Comparison of ENCODE assay signal across 9 cellular contexts in genomic region chr4:40731792-40732245, GRCh38. TPM values are rescaled to one million over a fixed set of nuclear protein-coding genes. Genes with fewer than 3 reads are reported as not detected.
DNase-seq lines count a peak whose midpoint lies in the region; ATAC-seq and TF ChIP-seq lines count a peak whose summit lies in the region.
"Had no signal": no experiment of that assay in that cellular context is flagged by ENCODE, and none has a peak within 500 bp of the region (broad histone marks: within the 10 kb centered on the region; RNA-seq: fewer than 3 reads in every experiment).

No MANE protein-coding gene starts in this region.

- H3K4me3 ChIP-seq in neutrophil (ENCODE audit: low read depth in 1 of 2, low read length in 1 of 2) (peak overlapping the region; percentile 55 to 57), mammary epithelial cell (replicated peaks in 1 of 3; ENCODE audit: insufficient read depth in 1 of 3, low read depth in 2 of 3, low read length in 3 of 3) (no peak overlapping the region)

- H3K36me3 ChIP-seq in neutrophil (no peaks in the 10 kb centered on the region), mammary epithelial cell (ENCODE audit: insufficient read depth, low read length) (no peaks in the 10 kb centered on the region)

- no peak for ATAC-seq in GM19397 (IDR thresholded peaks at IDR 0.05; ENCODE audit: unreplicated experiment)
- ATAC-seq in activated T-cell treated with anti-CD3 and anti-CD28 coated beads, Interleukin-2, amount 50 U/mL, for 4 hours = no peak

- no peaks in the 10 kb centered on the region for H3K9me3 ChIP-seq in neutrophil
- no peaks in the 10 kb centered on the region for H3K9me3 ChIP-seq in mammary epithelial cell (replicated peaks; ENCODE audit: insufficient read depth, low read length)

- H3K27me3 ChIP-seq in neutrophil (no peaks in the 10 kb centered on the region), mammary epithelial cell (ENCODE audit: insufficient read depth, low read length) (no peaks in the 10 kb centered on the region)

- H3K36me3 Mint-ChIP-seq in activated CD4-positive, alpha-beta T cell treated with anti-CD3 and anti-CD28 coated beads, Interleukin-2, amount 10 ng/mL, durations not matched to agents 24 days and 14 days (ENCODE audit: low read depth) = peaks cover 1% of the 10 kb centered on the region
- no peaks in the 10 kb centered on the region for H3K36me3 Mint-ChIP-seq in activated T-cell treated with anti-CD3 and anti-CD28 coated beads, Interleukin-2, amount 50 U/mL, for 4 hours (ENCODE audit: insufficient read depth)

- dilution Hi-C loops in mammary epithelial cell (cut with HindIII; ENCODE audit: low sequenced_read_pairs) = no loop called here

- H3K4me1 Mint-ChIP-seq in activated CD4-positive, alpha-beta T cell treated with anti-CD3 and anti-CD28 coated beads, Interleukin-2, amount 10 ng/mL, durations not matched to agents 24 days and 14 days = peaks cover 32% of the 10 kb centered on the region
- peaks cover 8% of the 10 kb centered on the region for H3K4me1 Mint-ChIP-seq in activated T-cell treated with anti-CD3 and anti-CD28 coated beads, Interleukin-2, amount 50 U/mL, for 4 hours (ENCODE audit: low read depth)

- no peaks in the 10 kb centered on the region for H3K79me2 ChIP-seq in mammary epithelial cell (ENCODE audit: insufficient read depth, low read length)

- no peak for TF ChIP-seq CTCF in neutrophil (IDR thresholded peaks at IDR 0.05)
- TF ChIP-seq CTCF in mammary epithelial cell (conservative IDR thresholded peaks at IDR 0.05 in 1 of 2, IDR thresholded peaks at IDR 0.05 in 1 of 2; ENCODE audit: extremely low read depth in 1 of 2, insufficient read depth in 1 of 2, low read depth in 1 of 2, low read length in 2 of 2) = no peak

- H3K9ac ChIP-seq in mammary epithelial cell (ENCODE audit: insufficient read depth, low read length) = no peak overlapping the region

- CTCF ChIA-PET in mammary epithelial cell (lab: Charles Lee; ENCODE audit: low non-redundant PET) = no interaction called here

- H2AFZ ChIP-seq in mammary epithelial cell (ENCODE audit: low read depth, low read length) = no peak overlapping the region

- H3K4me1 ChIP-seq in neutrophil (ENCODE audit: control insufficient read depth in 1 of 2, insufficient read depth in 1 of 2, low read depth in 1 of 2, low read length in 1 of 2) = peaks cover 56% of the 10 kb centered on the region in 2 experiments
- H3K4me1 ChIP-seq in mammary epithelial cell (ENCODE audit: insufficient read depth, low read length) = no peaks in the 10 kb centered on the region

- H3K27ac Mint-ChIP-seq in activated CD4-positive, alpha-beta T cell treated with anti-CD3 and anti-CD28 coated beads, Interleukin-2, amount 10 ng/mL, durations not matched to agents 24 days and 14 days = peak overlapping the region; percentile 76
- H3K27ac Mint-ChIP-seq: IgD-negative memory B cell had no signal

- H3K4me2 ChIP-seq in mammary epithelial cell (ENCODE audit: insufficient read depth, low read depth, low read length) = no peak overlapping the region

- peak; percentile 61 for DNase-seq in activated CD4-positive, alpha-beta T cell treated with anti-CD3 and anti-CD28 coated beads, Interleukin-2, amount 10 ng/mL, durations not matched to agents 24 days and 14 days
- DNase-seq in activated CD4-positive, alpha-beta T cell treated with anti-CD3 and anti-CD28 coated beads for 4 hours = no peak
- DNase-seq in NCI-H2081 (lab: John Stamatoyannopoulos, UW) (peak; percentile 69 to 89), astrocyte of the hippocampus (ENCODE audit: low read depth, low spot score) (peak; percentile 23), mammary epithelial cell (no peak)
- DNase-seq in activated T-cell treated with anti-CD3 and anti-CD28 coated beads, Interleukin-2, amount 50 U/mL, for 4 hours = no peak

- peak overlapping the region; percentile 10 for H3K4me3 Mint-ChIP-seq in activated CD4-positive, alpha-beta T cell treated with anti-CD3 and anti-CD28 coated beads, Interleukin-2, amount 10 ng/mL, durations not matched to agents 24 days and 14 days
- H3K4me3 Mint-ChIP-seq in activated T-cell treated with anti-CD3 and anti-CD28 coated beads, Interleukin-2, amount 50 U/mL, for 4 hours = no peak overlapping the region

- in situ Hi-C loops in mammary epithelial cell (cut with MboI; ENCODE audit: low sequenced_read_pairs in 2 of 2) = no loop called here

- peak overlapping the region; percentile 98 for H3K27ac ChIP-seq in neutrophil
- H3K27ac ChIP-seq in mammary epithelial cell (ENCODE audit: insufficient read depth, low read depth, low read length) = no peak overlapping the region

- H3K9me3 Mint-ChIP-seq in activated CD4-positive, alpha-beta T cell treated with anti-CD3 and anti-CD28 coated beads, Interleukin-2, amount 10 ng/mL, durations not matched to agents 24 days and 14 days = no peaks in the 10 kb centered on the region
- H3K9me3 Mint-ChIP-seq in activated T-cell treated with anti-CD3 and anti-CD28 coated beads, Interleukin-2, amount 50 U/mL, for 4 hours = no peaks in the 10 kb centered on the region
- H3K9me3 Mint-ChIP-seq: IgD-negative memory B cell had no signal

- peaks cover 4% of the 10 kb centered on the region for H3K27me3 Mint-ChIP-seq in activated CD4-positive, alpha-beta T cell treated with anti-CD3 and anti-CD28 coated beads, Interleukin-2, amount 10 ng/mL, durations not matched to agents 24 days and 14 days
- peaks cover 2% of the 10 kb centered on the region for H3K27me3 Mint-ChIP-seq in activated T-cell treated with anti-CD3 and anti-CD28 coated beads, Interleukin-2, amount 50 U/mL, for 4 hours (ENCODE audit: low read depth)

- intact Hi-C loops in activated CD4-positive, alpha-beta T cell treated with anti-CD3 and anti-CD28 coated beads, Interleukin-2, amount 10 ng/mL, durations not matched to agents 24 days and 14 days (cut with micrococcal nuclease) = no loop called here
- intact Hi-C loops in mammary epithelial cell (cut with micrococcal nuclease) = loop anchor here (10.0 kb wide), 1 partner anchor 923 kb away; no protein-coding TSS in a partner anchor

- no peaks in the 10 kb centered on the region for H4K20me1 ChIP-seq in mammary epithelial cell (ENCODE audit: insufficient read depth, low read length)

- no TSS peak for BruUV-seq in mammary epithelial cell (replicated peaks; lab: Mats Ljungman, UMichigan)

- 63% methylated on average over 6 of the region's 6 CpGs for WGBS in mammary epithelial cell (ENCODE audit: low coverage, missing lambda C conversion rate)

RNA-seq across cellular contexts. Expression of gene NSUN7, which starts 17.9 kb away (rescaled TPM):
- 0.12 TPM in 1 of 2 replicates, not detected in the other for total RNA-seq in activated CD4-positive, alpha-beta T cell treated with anti-CD3 and anti-CD28 coated beads, Interleukin-2, amount 10 ng/mL, durations not matched to agents 24 days and 14 days
- total RNA-seq in activated T-cell treated with anti-CD3 and anti-CD28 coated beads, Interleukin-2, amount 50 U/mL, for 4 hours = not detected
- total RNA-seq in mammary epithelial cell = under 1 TPM in 1 of 2 donors, not detected in 1; 0.33 TPM
- polyA plus RNA-seq in mammary epithelial cell = not detected
- not detected for polyA minus RNA-seq in mammary epithelial cell

Comparison
In these comparisons a context has a peak if more than half of its experiments do, and no peak if none do; other contexts are left out.
1. DNase-seq: peak in activated CD4-positive, alpha-beta T cell treated with anti-CD3 and anti-CD28 coated beads, Interleukin-2, amount 10 ng/mL, durations not matched to agents 24 days and 14 days (single experiment), NCI-H2081 (2 of 2) and astrocyte of the hippocampus (single experiment); none in activated CD4-positive, alpha-beta T cell treated with anti-CD3 and anti-CD28 coated beads for 4 hours (0 of 2), activated T-cell treated with anti-CD3 and anti-CD28 coated beads, Interleukin-2, amount 50 U/mL, for 4 hours (single experiment) and mammary epithelial cell (single experiment).
2. H3K4me3 ChIP-seq: peak in neutrophil (2 of 2); none in mammary epithelial cell (0 of 3).